Comparison of ENCODE assay signal across 8 cellular contexts in genomic region chr5:179762079-179762780, GRCh38.
DNase-seq lines count a peak whose midpoint lies in the region; ATAC-seq, FAIRE-seq and TF ChIP-seq lines count a peak whose summit lies in the region.

No MANE protein-coding gene starts in this region.

- H3K36me3 Mint-ChIP-seq in nephron progenitor cell (ENCODE audit: low read depth): peaks cover 15% of the 10 kb centered on the region

- H3K27ac Mint-ChIP-seq in nephron progenitor cell: peak overlapping the region; percentile 77

- H3K27ac ChIP-seq in coronary artery: peak overlapping the region in 1 of 2 donors; percentile 26

- H3K4me1 Mint-ChIP-seq in nephron progenitor cell: peaks cover 44% of the 10 kb centered on the region

- H3K9me3 Mint-ChIP-seq in nephron progenitor cell: no peaks in the 10 kb centered on the region

- no peaks in the 10 kb centered on the region for H3K27me3 Mint-ChIP-seq in nephron progenitor cell (ENCODE audit: low read depth, poor library complexity)

- no peak overlapping the region for H3K4me3 ChIP-seq in coronary artery

- ATAC-seq in GM18870 (IDR thresholded peaks at IDR 0.05; ENCODE audit: unreplicated experiment): no peak
- ATAC-seq in GM21367 (IDR thresholded peaks at IDR 0.05; ENCODE audit: unreplicated experiment): no peak

- no peak for TF ChIP-seq CTCF in nephron progenitor cell (IDR thresholded peaks at IDR 0.05)
- no peak for TF ChIP-seq CTCF in coronary artery (IDR thresholded peaks at IDR 0.05)

- FAIRE-seq in GM19239 (lab: Jason Lieb, UNC): peak; percentile 45

- peak; percentile 77 for DNase-seq in CD1c-positive myeloid dendritic cell (ENCODE audit: extremely low spot score)
- DNase-seq in GM19239 (ENCODE audit: insufficient read length, low spot score): peak; percentile 36
- DNase-seq in OCI-M1 (lab: John Stamatoyannopoulos, UW): peak; percentile 81
- peak; percentile 35 for DNase-seq in central memory CD4-positive, alpha-beta T cell
- no peak for DNase-seq in nephron progenitor cell
- no peak for DNase-seq in coronary artery (ENCODE audit: low spot score)

- H3K4me3 Mint-ChIP-seq in nephron progenitor cell: no peak overlapping the region

Comparison
In these comparisons a context has a peak if more than half of its experiments do, and no peak if none do; other contexts are left out.
1. DNase-seq: peak in CD1c-positive myeloid dendritic cell (single experiment), GM19239 (single experiment), OCI-M1 (single experiment) and central memory CD4-positive, alpha-beta T cell (single experiment); none in nephron progenitor cell (single experiment) and coronary artery (single experiment).